ENCODE assay signal across 1 cellular context in the genomic region with DNA sequence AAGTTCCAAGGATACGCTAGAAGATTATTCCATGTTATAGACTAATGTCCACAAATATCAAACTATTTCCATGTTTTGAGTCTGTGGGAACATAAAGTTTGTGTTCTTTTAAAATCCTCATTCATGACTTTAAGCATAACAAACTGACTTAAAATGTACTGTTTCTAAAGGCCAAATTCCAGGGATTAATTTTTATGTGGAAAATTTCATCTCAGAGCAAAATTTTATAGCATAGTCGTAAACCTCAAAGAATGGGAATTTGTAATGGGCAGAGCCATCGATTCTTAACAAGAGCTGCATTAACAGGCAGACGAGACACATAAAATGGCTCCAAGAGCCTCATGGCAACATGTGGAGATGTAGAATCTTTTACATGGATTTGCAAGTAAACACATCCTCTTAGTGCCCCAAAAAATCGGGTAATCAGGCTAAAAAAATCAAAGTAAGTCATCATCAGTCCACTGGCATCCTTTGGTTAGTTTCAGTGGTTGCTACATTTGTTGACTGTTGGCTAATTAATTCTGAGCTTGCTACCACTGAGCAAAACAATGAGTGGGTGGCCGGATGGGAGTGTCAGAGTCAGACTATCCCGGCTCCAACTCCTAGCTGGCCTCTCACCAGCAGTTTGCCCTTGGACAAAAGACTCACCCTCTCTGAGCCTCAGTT.
TF ChIP-seq lines count a peak whose summit lies in the region.

No MANE protein-coding gene starts in this region.

TF ChIP-seq in GM12878, 131 proteins besides CTCF, POLR2A, EP300 and RAD21 (continues in another document):
- TF ChIP-seq, protein P1, sequence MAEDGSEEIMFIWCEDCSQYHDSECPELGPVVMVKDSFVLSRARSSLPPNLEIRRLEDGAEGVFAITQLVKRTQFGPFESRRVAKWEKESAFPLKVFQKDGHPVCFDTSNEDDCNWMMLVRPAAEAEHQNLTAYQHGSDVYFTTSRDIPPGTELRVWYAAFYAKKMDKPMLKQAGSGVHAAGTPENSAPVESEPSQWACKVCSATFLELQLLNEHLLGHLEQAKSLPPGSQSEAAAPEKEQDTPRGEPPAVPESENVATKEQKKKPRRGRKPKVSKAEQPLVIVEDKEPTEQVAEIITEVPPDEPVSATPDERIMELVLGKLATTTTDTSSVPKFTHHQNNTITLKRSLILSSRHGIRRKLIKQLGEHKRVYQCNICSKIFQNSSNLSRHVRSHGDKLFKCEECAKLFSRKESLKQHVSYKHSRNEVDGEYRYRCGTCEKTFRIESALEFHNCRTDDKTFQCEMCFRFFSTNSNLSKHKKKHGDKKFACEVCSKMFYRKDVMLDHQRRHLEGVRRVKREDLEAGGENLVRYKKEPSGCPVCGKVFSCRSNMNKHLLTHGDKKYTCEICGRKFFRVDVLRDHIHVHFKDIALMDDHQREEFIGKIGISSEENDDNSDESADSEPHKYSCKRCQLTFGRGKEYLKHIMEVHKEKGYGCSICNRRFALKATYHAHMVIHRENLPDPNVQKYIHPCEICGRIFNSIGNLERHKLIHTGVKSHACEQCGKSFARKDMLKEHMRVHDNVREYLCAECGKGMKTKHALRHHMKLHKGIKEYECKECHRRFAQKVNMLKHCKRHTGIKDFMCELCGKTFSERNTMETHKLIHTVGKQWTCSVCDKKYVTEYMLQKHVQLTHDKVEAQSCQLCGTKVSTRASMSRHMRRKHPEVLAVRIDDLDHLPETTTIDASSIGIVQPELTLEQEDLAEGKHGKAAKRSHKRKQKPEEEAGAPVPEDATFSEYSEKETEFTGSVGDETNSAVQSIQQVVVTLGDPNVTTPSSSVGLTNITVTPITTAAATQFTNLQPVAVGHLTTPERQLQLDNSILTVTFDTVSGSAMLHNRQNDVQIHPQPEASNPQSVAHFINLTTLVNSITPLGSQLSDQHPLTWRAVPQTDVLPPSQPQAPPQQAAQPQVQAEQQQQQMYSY (CRISPR knock-in tag; IDR thresholded peaks at IDR 0.05), result no peak
- no peak for TF ChIP-seq SMARCA5 (IDR thresholded peaks at IDR 0.05)
- peak; percentile 46; the same call in 1 of the 2 replicates for TF ChIP-seq PAX5 (IDR thresholded peaks at IDR 0.05; ENCODE audit: borderline replicate concordance, low read depth, low read length)
- TF ChIP-seq RELA (IDR thresholded peaks at IDR 0.05; ENCODE audit: borderline replicate concordance, partially characterized antibody), result no peak
- TF ChIP-seq STAT3 (IDR thresholded peaks at IDR 0.05; ENCODE audit: low read depth, low read length), result no peak
- no peak for TF ChIP-seq ZBTB4 (CRISPR knock-in tag; IDR thresholded peaks at IDR 0.05)
- TF ChIP-seq, protein P2, sequence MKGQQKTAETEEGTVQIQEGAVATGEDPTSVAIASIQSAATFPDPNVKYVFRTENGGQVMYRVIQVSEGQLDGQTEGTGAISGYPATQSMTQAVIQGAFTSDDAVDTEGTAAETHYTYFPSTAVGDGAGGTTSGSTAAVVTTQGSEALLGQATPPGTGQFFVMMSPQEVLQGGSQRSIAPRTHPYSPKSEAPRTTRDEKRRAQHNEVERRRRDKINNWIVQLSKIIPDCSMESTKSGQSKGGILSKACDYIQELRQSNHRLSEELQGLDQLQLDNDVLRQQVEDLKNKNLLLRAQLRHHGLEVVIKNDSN (IDR thresholded peaks at IDR 0.05; ENCODE audit: borderline replicate concordance, extremely low read length, insufficient read depth, low read depth, low read length), result no peak
- TF ChIP-seq EGR1 (IDR thresholded peaks at IDR 0.05; ENCODE audit: borderline replicate concordance in 1 of 2, low read depth in 2 of 2, low read length in 2 of 2), result 0 out of 3 replicates have a peak, but pooled peaks of 1 of the 2 experiments have one; percentile 25
- TF ChIP-seq NFIC (IDR thresholded peaks at IDR 0.05; ENCODE audit: low read depth, low read length), result no peak
- TF ChIP-seq HSF1 (IDR thresholded peaks at IDR 0.05; ENCODE audit: low read depth, low read length), result no peak
- TF ChIP-seq POLR2AphosphoS5 (IDR thresholded peaks at IDR 0.05; ENCODE audit: low read length), result no peak
- TF ChIP-seq TBL1XR1 (IDR thresholded peaks at IDR 0.05; ENCODE audit: low read depth, low read length), result no peak
- TF ChIP-seq, protein P3, sequence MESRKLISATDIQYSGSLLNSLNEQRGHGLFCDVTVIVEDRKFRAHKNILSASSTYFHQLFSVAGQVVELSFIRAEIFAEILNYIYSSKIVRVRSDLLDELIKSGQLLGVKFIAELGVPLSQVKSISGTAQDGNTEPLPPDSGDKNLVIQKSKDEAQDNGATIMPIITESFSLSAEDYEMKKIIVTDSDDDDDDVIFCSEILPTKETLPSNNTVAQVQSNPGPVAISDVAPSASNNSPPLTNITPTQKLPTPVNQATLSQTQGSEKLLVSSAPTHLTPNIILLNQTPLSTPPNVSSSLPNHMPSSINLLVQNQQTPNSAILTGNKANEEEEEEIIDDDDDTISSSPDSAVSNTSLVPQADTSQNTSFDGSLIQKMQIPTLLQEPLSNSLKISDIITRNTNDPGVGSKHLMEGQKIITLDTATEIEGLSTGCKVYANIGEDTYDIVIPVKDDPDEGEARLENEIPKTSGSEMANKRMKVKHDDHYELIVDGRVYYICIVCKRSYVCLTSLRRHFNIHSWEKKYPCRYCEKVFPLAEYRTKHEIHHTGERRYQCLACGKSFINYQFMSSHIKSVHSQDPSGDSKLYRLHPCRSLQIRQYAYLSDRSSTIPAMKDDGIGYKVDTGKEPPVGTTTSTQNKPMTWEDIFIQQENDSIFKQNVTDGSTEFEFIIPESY (IDR thresholded peaks at IDR 0.05), result no peak
- 0 out of 2 replicates have a peak, but pooled peaks have one; percentile 18 for TF ChIP-seq TCF12 (IDR thresholded peaks at IDR 0.05; ENCODE audit: low read depth, low read length)
- no peak for TF ChIP-seq HDAC6 (IDR thresholded peaks at IDR 0.05; ENCODE audit: unreplicated experiment)
- TF ChIP-seq FOXK2 (IDR thresholded peaks at IDR 0.05), result no peak
- TF ChIP-seq ZSCAN29 (IDR thresholded peaks at IDR 0.05), result 0 out of 2 replicates have a peak, but pooled peaks have one; percentile 61
- no peak for TF ChIP-seq NBN (IDR thresholded peaks at IDR 0.05)
- no peak for TF ChIP-seq SREBF1 (IDR thresholded peaks at IDR 0.05; ENCODE audit: low read length)
- no peak for TF ChIP-seq CHD1 (IDR thresholded peaks at IDR 0.05; ENCODE audit: low read depth, low read length)
- TF ChIP-seq BCL11A (IDR thresholded peaks at IDR 0.05; ENCODE audit: low read depth, low read length), result peak; percentile 95
- TF ChIP-seq MEF2A (IDR thresholded peaks at IDR 0.05; ENCODE audit: insufficient read depth, low read depth, low read length), result no peak
- TF ChIP-seq, protein P4, sequence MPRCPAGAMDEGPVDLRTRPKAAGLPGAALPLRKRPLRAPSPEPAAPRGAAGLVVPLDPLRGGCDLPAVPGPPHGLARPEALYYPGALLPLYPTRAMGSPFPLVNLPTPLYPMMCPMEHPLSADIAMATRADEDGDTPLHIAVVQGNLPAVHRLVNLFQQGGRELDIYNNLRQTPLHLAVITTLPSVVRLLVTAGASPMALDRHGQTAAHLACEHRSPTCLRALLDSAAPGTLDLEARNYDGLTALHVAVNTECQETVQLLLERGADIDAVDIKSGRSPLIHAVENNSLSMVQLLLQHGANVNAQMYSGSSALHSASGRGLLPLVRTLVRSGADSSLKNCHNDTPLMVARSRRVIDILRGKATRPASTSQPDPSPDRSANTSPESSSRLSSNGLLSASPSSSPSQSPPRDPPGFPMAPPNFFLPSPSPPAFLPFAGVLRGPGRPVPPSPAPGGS (IDR thresholded peaks at IDR 0.05; ENCODE audit: borderline replicate concordance, insufficient read depth, low read depth, low read length, poor library complexity, severe bottlenecking), result no peak
- peak; percentile 92 for TF ChIP-seq MTA2 (IDR thresholded peaks at IDR 0.05; ENCODE audit: low read depth)
- TF ChIP-seq MXI1 (IDR thresholded peaks at IDR 0.05; ENCODE audit: low read depth, low read length), result no peak
- no peak for TF ChIP-seq ETV6 (conservative IDR thresholded peaks at IDR 0.05 in 1 of 2, IDR thresholded peaks at IDR 0.05 in 1 of 2; ENCODE audit: borderline replicate concordance in 1 of 2, low read depth in 1 of 2)
- no peak for TF ChIP-seq RB1 (IDR thresholded peaks at IDR 0.05; ENCODE audit: borderline replicate concordance)
- no peak for TF ChIP-seq CHD2 (IDR thresholded peaks at IDR 0.05; ENCODE audit: borderline replicate concordance, low read depth, low read length)
- peak; percentile 71; the same call in 1 of the 2 replicates for TF ChIP-seq DPF2 (IDR thresholded peaks at IDR 0.05)
- no peak for TF ChIP-seq MLLT1 (IDR thresholded peaks at IDR 0.05)
- TF ChIP-seq MAX (IDR thresholded peaks at IDR 0.05; ENCODE audit: low read depth, low read length), result no peak
- no peak for TF ChIP-seq ZNF24 (IDR thresholded peaks at IDR 0.05)
- peak; percentile 70; the same call in 2 of the 3 replicates for TF ChIP-seq POU2F2 (IDR thresholded peaks at IDR 0.05; ENCODE audit: borderline replicate concordance, low read depth, low read length)
- TF ChIP-seq, protein P5, sequence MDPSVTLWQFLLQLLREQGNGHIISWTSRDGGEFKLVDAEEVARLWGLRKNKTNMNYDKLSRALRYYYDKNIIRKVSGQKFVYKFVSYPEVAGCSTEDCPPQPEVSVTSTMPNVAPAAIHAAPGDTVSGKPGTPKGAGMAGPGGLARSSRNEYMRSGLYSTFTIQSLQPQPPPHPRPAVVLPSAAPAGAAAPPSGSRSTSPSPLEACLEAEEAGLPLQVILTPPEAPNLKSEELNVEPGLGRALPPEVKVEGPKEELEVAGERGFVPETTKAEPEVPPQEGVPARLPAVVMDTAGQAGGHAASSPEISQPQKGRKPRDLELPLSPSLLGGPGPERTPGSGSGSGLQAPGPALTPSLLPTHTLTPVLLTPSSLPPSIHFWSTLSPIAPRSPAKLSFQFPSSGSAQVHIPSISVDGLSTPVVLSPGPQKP (IDR thresholded peaks at IDR 0.05; ENCODE audit: low read depth, low read length), result no peak
- no peak for TF ChIP-seq NR2C2 (IDR thresholded peaks at IDR 0.05; ENCODE audit: borderline replicate concordance, control insufficient read depth, insufficient read length, low read depth)
- TF ChIP-seq ZNF622 (IDR thresholded peaks at IDR 0.05), result no peak
- TF ChIP-seq TAF1 (IDR thresholded peaks at IDR 0.05; ENCODE audit: borderline replicate concordance, low read depth, low read length), result no peak
- no peak for TF ChIP-seq JUNB (IDR thresholded peaks at IDR 0.05)
- no peak for TF ChIP-seq STAT1 (conservative IDR thresholded peaks at IDR 0.05)
